ENCODE assay signal across 9 cellular contexts in genomic region chr5:128539038-128539429, GRCh38. TPM values are rescaled to one million over a fixed set of nuclear protein-coding genes. Genes with fewer than 3 reads are reported as not detected.
A peak's percentile ranks its signal among the peaks of the same experiment; 100 is the strongest.
DNase-seq lines count a peak whose midpoint lies in the region; ATAC-seq and TF ChIP-seq lines count a peak whose summit lies in the region.
"Had no signal": no experiment of that assay in that cellular context is flagged by ENCODE, and none has a peak within 500 bp of the region (broad histone marks: within the 10 kb centered on the region; RNA-seq: fewer than 3 reads in every experiment).

No MANE protein-coding gene starts in this region.

- DNase-seq in chondrocyte (ENCODE audit: low spot score) (peak; percentile 81), kidney tubule cell (ENCODE audit: low spot score) (peak; percentile 19), thoracic aorta (ENCODE audit: low spot score) (no peak), NCI-H187 (lab: John Stamatoyannopoulos, UW) (no peak), posterior vena cava (ENCODE audit: low spot score) (no peak), AML-193 (lab: John Stamatoyannopoulos, UW) (no peak)

- no peaks in the 10 kb centered on the region for H3K27me3 ChIP-seq in thoracic aorta (replicated peaks; ENCODE audit: insufficient read depth)

- H3K4me3 ChIP-seq in thoracic aorta, result peak overlapping the region; percentile 81

- peak overlapping the region; percentile 84 for H3K4me3 Mint-ChIP-seq in chondrocyte (ENCODE audit: unreplicated experiment)

- intact Hi-C loops in posterior vena cava (cut with DNase I), result no loop called here

- no peaks in the 10 kb centered on the region for H3K27me3 Mint-ChIP-seq in chondrocyte (ENCODE audit: low read depth)

- peaks cover 0 to 10% of the 10 kb centered on the region in 2 donors for H3K4me1 ChIP-seq in thoracic aorta (ENCODE audit: control insufficient read depth in 1 of 2, low read depth in 2 of 2)

- peak overlapping the region in 1 of 2 donors; percentile 31 for H3K27ac ChIP-seq in thoracic aorta
- H3K27ac ChIP-seq: VCaP had no signal

- no peak; the same call in 1 of the 2 replicates for TF ChIP-seq RAD21 in Ishikawa (IDR thresholded peaks at IDR 0.05; ENCODE audit: low read depth)

- H3K4me1 Mint-ChIP-seq in chondrocyte (ENCODE audit: low read depth), result peaks cover 28% of the 10 kb centered on the region

- H3K9me3 ChIP-seq in thoracic aorta, result no peaks in the 10 kb centered on the region

- H3K9me3 Mint-ChIP-seq in chondrocyte (ENCODE audit: low read depth), result peaks cover 8% of the 10 kb centered on the region

- TF ChIP-seq CTCF in chondrocyte (IDR thresholded peaks at IDR 0.05), result peak; percentile 50
- no peak for TF ChIP-seq CTCF in thoracic aorta (IDR thresholded peaks at IDR 0.05)

- peak overlapping the region; percentile 6 for H3K27ac Mint-ChIP-seq in chondrocyte (ENCODE audit: unreplicated experiment)

- H3K36me3 ChIP-seq in thoracic aorta, result no peaks in the 10 kb centered on the region

- TF ChIP-seq EP300 in Ishikawa (IDR thresholded peaks at IDR 0.05; ENCODE audit: borderline replicate concordance), result no peak

- ATAC-seq in thoracic aorta (ENCODE audit: insufficient number of reproducible peaks, low FRiP score, low read depth), result no peak
- no peak for ATAC-seq in HG03095 (IDR thresholded peaks at IDR 0.05; ENCODE audit: unreplicated experiment)

- peaks cover 7% of the 10 kb centered on the region for H3K36me3 Mint-ChIP-seq in chondrocyte (ENCODE audit: low read depth)

TF ChIP-seq in Ishikawa, 13 proteins besides CTCF, POLR2A, EP300 and RAD21:
- TF ChIP-seq ZBTB7A (IDR thresholded peaks at IDR 0.05; ENCODE audit: low read depth) (0 out of 2 replicates have a peak, but pooled peaks have one; percentile 2), TAF1 (IDR thresholded peaks at IDR 0.05; ENCODE audit: low read depth) (no peak)

RNA-seq across cellular contexts. Expression of gene FBN2, which starts 1.0 kb away (rescaled TPM):
- 303 to 524 TPM (median 311 TPM) in 3 replicates for total RNA-seq in chondrocyte
- total RNA-seq in thoracic aorta, result 1 to 10 TPM in 1 of 2 donors, under 1 TPM in 1; 0.68 to 5.8 TPM
- 1 to 10 TPM; 4.3 to 6.3 TPM for total RNA-seq in posterior vena cava

Comparison
In these comparisons a context has a peak if more than half of its experiments do, and no peak if none do; other contexts are left out.
1. DNase-seq: peak in chondrocyte (single experiment) and kidney tubule cell (single experiment); none in thoracic aorta (single experiment), NCI-H187 (0 of 2), posterior vena cava (single experiment) and AML-193 (0 of 2).
2. RNA of gene FBN2, which starts 1.0 kb away (total RNA-seq): 303 to 524 TPM in chondrocyte; 4.3 to 6.3 TPM in posterior vena cava and 0.68 to 5.8 TPM in thoracic aorta; every median in the first group is over 10 times any median in the second.